In genomic region chr2:55051026-55051866, GRCh38 we compare ENCODE assay signal across 9 cellular contexts. TPM values are rescaled to one million over a fixed set of nuclear protein-coding genes. Genes with fewer than 3 reads are reported as not detected.
DNase-seq lines count a peak whose midpoint lies in the region; ATAC-seq, FAIRE-seq and TF ChIP-seq lines count a peak whose summit lies in the region.
"Had no signal": no experiment of that assay in that cellular context is flagged by ENCODE, and none has a peak within 500 bp of the region (broad histone marks: within the 10 kb centered on the region; RNA-seq: fewer than 3 reads in every experiment).

No MANE protein-coding gene starts in this region.

- TF ChIP-seq POLR2A in GM12891 (IDR thresholded peaks at IDR 0.05; ENCODE audit: low read depth, low read length), result no peak

- DNase-seq in DMS114 treated with DMSO at 0.1 percent for 48 hours (lab: John Stamatoyannopoulos, UW; ENCODE audit: unreplicated experiment), result peak; percentile 70
- DNase-seq in HuH-7.5 (ENCODE audit: low spot score), result peak; percentile 29
- peak; percentile 98 for DNase-seq in choroid plexus epithelial cell (ENCODE audit: low read depth)
- peak; percentile 95 for DNase-seq in islet precursor cell
- DNase-seq in smooth muscle cell of the brain vasculature (ENCODE audit: low read depth, low spot score), result peak; percentile 88
- DNase-seq in GM12891 (ENCODE audit: insufficient read length, low spot score), result no peak

- H3K27ac Mint-ChIP-seq in T-helper 1 cell treated with Interleukin-12 subunit alpha and Interleukin-12 subunit beta and Interleukin-4 antibody, amounts not matched to agents 30 μg/mL and 1 μg/mL, for 36 hours, result peak overlapping the region; percentile 98

- peaks cover 5% of the 10 kb centered on the region for H3K36me3 Mint-ChIP-seq in T-helper 1 cell treated with Interleukin-12 subunit alpha and Interleukin-12 subunit beta and Interleukin-4 antibody, amounts not matched to agents 30 μg/mL and 1 μg/mL, for 36 hours (ENCODE audit: low read depth)

- peak overlapping the region; percentile 93 for H3K4me3 ChIP-seq in choroid plexus epithelial cell (ENCODE audit: low read depth, low read length)

- peaks cover 47% of the 10 kb centered on the region for H3K4me1 Mint-ChIP-seq in T-helper 1 cell treated with Interleukin-12 subunit alpha and Interleukin-12 subunit beta and Interleukin-4 antibody, amounts not matched to agents 30 μg/mL and 1 μg/mL, for 36 hours (ENCODE audit: low read depth)

- FAIRE-seq in GM12891 (lab: Jason Lieb, UNC), result no peak
- FAIRE-seq: colon had no signal

- ATAC-seq in HG02840 (IDR thresholded peaks at IDR 0.05; ENCODE audit: low FRiP score, unreplicated experiment), result no peak

- peak overlapping the region; percentile 99 for H3K4me3 Mint-ChIP-seq in T-helper 1 cell treated with Interleukin-12 subunit alpha and Interleukin-12 subunit beta and Interleukin-4 antibody, amounts not matched to agents 30 μg/mL and 1 μg/mL, for 36 hours

- H3K9me3 Mint-ChIP-seq in T-helper 1 cell treated with Interleukin-12 subunit alpha and Interleukin-12 subunit beta and Interleukin-4 antibody, amounts not matched to agents 30 μg/mL and 1 μg/mL, for 36 hours, result no peaks in the 10 kb centered on the region

- H3K27me3 Mint-ChIP-seq in T-helper 1 cell treated with Interleukin-12 subunit alpha and Interleukin-12 subunit beta and Interleukin-4 antibody, amounts not matched to agents 30 μg/mL and 1 μg/mL, for 36 hours (ENCODE audit: low read depth), result no peaks in the 10 kb centered on the region

- no peak for TF ChIP-seq CTCF in choroid plexus epithelial cell (conservative IDR thresholded peaks at IDR 0.05; ENCODE audit: low read depth, low read length)

TF ChIP-seq in GM12891, 5 proteins besides CTCF, POLR2A, EP300 and RAD21:
- no peak for TF ChIP-seq POU2F2 (IDR thresholded peaks at IDR 0.05; ENCODE audit: low read depth, low read length)
- TF ChIP-seq POLR2AphosphoS5 (IDR thresholded peaks at IDR 0.05; ENCODE audit: low read depth, low read length), result no peak
- no peak for TF ChIP-seq TAF1 (IDR thresholded peaks at IDR 0.05; ENCODE audit: low read depth, low read length)
- TF ChIP-seq SPI1 (IDR thresholded peaks at IDR 0.05; ENCODE audit: low read depth, low read length), result no peak
- TF ChIP-seq PAX5 (IDR thresholded peaks at IDR 0.05; ENCODE audit: insufficient read depth, low read length, severe bottlenecking), result no peak

RNA-seq across cellular contexts. Expression of gene RTN4, which starts 1.0 kb away (rescaled TPM):
- polyA plus RNA-seq in GM12891 (2012; ENCODE audit: low read depth, missing spikeins), result 85.0 TPM
